In the genomic region with DNA sequence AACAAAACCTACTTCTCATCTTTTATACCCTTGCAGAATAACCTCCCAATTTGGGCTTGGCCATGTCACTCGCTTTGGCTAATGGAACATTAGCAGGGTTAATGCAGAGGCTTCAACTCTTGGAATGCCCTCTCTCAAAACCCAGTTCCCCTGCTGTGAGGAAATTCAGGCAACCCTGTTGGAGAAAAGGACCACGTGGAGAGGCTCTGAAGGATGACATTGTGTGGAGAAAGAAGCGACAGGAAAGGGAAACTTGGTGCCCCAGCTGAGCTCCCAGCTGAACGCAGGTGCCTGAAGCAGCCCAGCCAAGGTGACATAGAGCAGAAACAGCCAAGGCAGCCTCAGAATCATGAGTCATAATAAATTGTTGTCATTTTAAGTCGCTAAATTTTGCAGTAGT, we compare ENCODE assay signal across 1 cellular context.
TF ChIP-seq lines count a peak whose summit lies in the region.

No MANE protein-coding gene starts in this region.

TF ChIP-seq in GM23338, 12 proteins besides CTCF, POLR2A, EP300 and RAD21 (continued from another document):
- TF ChIP-seq, protein P1, sequence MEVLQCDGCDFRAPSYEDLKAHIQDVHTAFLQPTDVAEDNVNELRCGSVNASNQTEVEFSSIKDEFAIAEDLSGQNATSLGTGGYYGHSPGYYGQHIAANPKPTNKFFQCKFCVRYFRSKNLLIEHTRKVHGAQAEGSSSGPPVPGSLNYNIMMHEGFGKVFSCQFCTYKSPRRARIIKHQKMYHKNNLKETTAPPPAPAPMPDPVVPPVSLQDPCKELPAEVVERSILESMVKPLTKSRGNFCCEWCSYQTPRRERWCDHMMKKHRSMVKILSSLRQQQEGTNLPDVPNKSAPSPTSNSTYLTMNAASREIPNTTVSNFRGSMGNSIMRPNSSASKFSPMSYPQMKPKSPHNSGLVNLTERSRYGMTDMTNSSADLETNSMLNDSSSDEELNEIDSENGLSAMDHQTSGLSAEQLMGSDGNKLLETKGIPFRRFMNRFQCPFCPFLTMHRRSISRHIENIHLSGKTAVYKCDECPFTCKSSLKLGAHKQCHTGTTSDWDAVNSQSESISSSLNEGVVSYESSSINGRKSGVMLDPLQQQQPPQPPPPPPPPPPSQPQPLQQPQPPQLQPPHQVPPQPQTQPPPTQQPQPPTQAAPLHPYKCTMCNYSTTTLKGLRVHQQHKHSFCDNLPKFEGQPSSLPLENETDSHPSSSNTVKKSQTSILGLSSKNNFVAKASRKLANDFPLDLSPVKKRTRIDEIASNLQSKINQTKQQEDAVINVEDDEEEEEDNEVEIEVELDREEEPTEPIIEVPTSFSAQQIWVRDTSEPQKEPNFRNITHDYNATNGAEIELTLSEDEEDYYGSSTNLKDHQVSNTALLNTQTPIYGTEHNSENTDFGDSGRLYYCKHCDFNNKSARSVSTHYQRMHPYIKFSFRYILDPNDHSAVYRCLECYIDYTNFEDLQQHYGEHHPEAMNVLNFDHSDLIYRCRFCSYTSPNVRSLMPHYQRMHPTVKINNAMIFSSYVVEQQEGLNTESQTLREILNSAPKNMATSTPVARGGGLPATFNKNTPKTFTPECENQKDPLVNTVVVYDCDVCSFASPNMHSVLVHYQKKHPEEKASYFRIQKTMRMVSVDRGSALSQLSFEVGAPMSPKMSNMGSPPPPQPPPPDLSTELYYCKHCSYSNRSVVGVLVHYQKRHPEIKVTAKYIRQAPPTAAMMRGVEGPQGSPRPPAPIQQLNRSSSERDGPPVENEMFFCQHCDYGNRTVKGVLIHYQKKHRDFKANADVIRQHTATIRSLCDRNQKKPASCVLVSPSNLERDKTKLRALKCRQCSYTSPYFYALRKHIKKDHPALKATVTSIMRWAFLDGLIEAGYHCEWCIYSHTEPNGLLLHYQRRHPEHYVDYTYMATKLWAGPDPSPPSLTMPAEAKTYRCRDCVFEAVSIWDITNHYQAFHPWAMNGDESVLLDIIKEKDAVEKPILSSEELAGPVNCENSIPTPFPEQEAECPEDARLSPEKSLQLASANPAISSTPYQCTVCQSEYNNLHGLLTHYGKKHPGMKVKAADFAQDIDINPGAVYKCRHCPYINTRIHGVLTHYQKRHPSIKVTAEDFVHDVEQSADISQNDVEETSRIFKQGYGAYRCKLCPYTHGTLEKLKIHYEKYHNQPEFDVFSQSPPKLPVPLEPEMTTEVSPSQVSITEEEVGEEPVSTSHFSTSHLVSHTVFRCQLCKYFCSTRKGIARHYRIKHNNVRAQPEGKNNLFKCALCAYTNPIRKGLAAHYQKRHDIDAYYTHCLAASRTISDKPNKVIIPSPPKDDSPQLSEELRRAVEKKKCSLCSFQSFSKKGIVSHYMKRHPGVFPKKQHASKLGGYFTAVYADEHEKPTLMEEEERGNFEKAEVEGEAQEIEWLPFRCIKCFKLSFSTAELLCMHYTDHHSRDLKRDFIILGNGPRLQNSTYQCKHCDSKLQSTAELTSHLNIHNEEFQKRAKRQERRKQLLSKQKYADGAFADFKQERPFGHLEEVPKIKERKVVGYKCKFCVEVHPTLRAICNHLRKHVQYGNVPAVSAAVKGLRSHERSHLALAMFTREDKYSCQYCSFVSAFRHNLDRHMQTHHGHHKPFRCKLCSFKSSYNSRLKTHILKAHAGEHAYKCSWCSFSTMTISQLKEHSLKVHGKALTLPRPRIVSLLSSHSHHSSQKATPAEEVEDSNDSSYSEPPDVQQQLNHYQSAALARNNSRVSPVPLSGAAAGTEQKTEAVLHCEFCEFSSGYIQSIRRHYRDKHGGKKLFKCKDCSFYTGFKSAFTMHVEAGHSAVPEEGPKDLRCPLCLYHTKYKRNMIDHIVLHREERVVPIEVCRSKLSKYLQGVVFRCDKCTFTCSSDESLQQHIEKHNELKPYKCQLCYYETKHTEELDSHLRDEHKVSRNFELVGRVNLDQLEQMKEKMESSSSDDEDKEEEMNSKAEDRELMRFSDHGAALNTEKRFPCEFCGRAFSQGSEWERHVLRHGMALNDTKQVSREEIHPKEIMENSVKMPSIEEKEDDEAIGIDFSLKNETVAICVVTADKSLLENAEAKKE (CRISPR knock-in tag; IDR thresholded peaks at IDR 0.05): peak; percentile 85; the same call in 1 of the 2 replicates
- TF ChIP-seq STAT1 (IDR thresholded peaks at IDR 0.05; ENCODE audit: unreplicated experiment) (no peak), ZNF114 (CRISPR knock-in tag; IDR thresholded peaks at IDR 0.05) (no peak), JUNB (IDR thresholded peaks at IDR 0.05; ENCODE audit: unreplicated experiment) (no peak), EZH2 (IDR thresholded peaks at IDR 0.05; ENCODE audit: low read depth, unreplicated experiment) (no peak)
- TF ChIP-seq, protein P2, sequence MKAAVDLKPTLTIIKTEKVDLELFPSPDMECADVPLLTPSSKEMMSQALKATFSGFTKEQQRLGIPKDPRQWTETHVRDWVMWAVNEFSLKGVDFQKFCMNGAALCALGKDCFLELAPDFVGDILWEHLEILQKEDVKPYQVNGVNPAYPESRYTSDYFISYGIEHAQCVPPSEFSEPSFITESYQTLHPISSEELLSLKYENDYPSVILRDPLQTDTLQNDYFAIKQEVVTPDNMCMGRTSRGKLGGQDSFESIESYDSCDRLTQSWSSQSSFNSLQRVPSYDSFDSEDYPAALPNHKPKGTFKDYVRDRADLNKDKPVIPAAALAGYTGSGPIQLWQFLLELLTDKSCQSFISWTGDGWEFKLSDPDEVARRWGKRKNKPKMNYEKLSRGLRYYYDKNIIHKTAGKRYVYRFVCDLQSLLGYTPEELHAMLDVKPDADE (IDR thresholded peaks at IDR 0.05): no peak
